Comparison of ENCODE assay signal across 8 cellular contexts in genomic region chr7:39819514-39819913, GRCh38.
"Had no signal": no experiment of that assay in that cellular context is flagged by ENCODE, and none has a peak within 500 bp of the region (broad histone marks: within the 10 kb centered on the region; RNA-seq: fewer than 3 reads in every experiment).

No MANE protein-coding gene starts in this region.

- DNase-seq: GDM1, GF-D8 had no signal

- H3K4me3 ChIP-seq: GM12878 had no signal

- ATAC-seq: GM12878 had no signal

- FAIRE-seq: G401.6, GM12878, GM12891, GM12892, GM18507, GM19239 had no signal
